In genomic region chr12:100716658-100716948, GRCh38 we compare ENCODE assay signal across 13 cellular contexts.
A peak's percentile ranks its signal among the peaks of the same experiment; 100 is the strongest.
DNase-seq lines count a peak whose midpoint lies in the region; ATAC-seq and TF ChIP-seq lines count a peak whose summit lies in the region.
"Had no signal": no experiment of that assay in that cellular context is flagged by ENCODE, and none has a peak within 500 bp of the region (broad histone marks: within the 10 kb centered on the region; RNA-seq: fewer than 3 reads in every experiment).

No MANE protein-coding gene starts in this region.

- H3K36me3 ChIP-seq in subcutaneous abdominal adipose tissue (ENCODE audit: control insufficient read depth in 5 of 5, insufficient read depth in 5 of 5, low read length in 5 of 5): no peaks in the 10 kb centered on the region
- H3K36me3 ChIP-seq: ascending aorta had no signal

- ATAC-seq in activated T-helper 17 cell treated with anti-CD3 and anti-CD28 coated beads, Interleukin-2, amount 50 U/mL, for 72 hours (replicated peaks): no peak

- no peak overlapping the region for H3K27ac ChIP-seq in subcutaneous abdominal adipose tissue (ENCODE audit: low read depth, low read length)
- H3K27ac ChIP-seq: 22Rv1, ascending aorta, PC-9 had no signal

- peaks cover 10 to 38% (median 13%) of the 10 kb centered on the region in 5 donors for H3K27me3 ChIP-seq in subcutaneous abdominal adipose tissue (ENCODE audit: control insufficient read depth in 5 of 5, insufficient read depth in 4 of 5, low read length in 5 of 5)
- H3K27me3 ChIP-seq: ascending aorta had no signal

- H3K9ac ChIP-seq in subcutaneous abdominal adipose tissue (ENCODE audit: low read length in 5 of 5): no peak overlapping the region

- peaks cover 0 to 14% (median 11%) of the 10 kb centered on the region in 5 donors for H3K4me1 ChIP-seq in subcutaneous abdominal adipose tissue (ENCODE audit: control insufficient read depth in 5 of 5, insufficient read depth in 5 of 5, low read length in 5 of 5)
- H3K4me1 ChIP-seq: ascending aorta had no signal

- peak overlapping the region; percentile 71 for H3K4me3 Mint-ChIP-seq in chondrocyte (ENCODE audit: unreplicated experiment)
- no peak overlapping the region for H3K4me3 Mint-ChIP-seq in activated T-helper 17 cell treated with anti-CD3 and anti-CD28 coated beads, Interleukin-2, amount 50 U/mL, for 72 hours
- H3K4me3 Mint-ChIP-seq: memory B cell had no signal

- peak; percentile 36 for DNase-seq in DMS 273 (lab: John Stamatoyannopoulos, UW; ENCODE audit: unreplicated experiment)
- DNase-seq in DMS 273 treated with DMSO at 0.1 percent for 48 hours (lab: John Stamatoyannopoulos, UW): no peak
- no peak for DNase-seq in chondrocyte (ENCODE audit: low spot score)
- peak; percentile 48 for DNase-seq in iPS-NIHi11 (ENCODE audit: low spot score)
- no peak for DNase-seq in HT-29 (ENCODE audit: low spot score)
- DNase-seq in NCI-H1092 (lab: John Stamatoyannopoulos, UW): no peak
- DNase-seq: PC-9 had no signal

- peaks cover 35% of the 10 kb centered on the region for H3K27me3 Mint-ChIP-seq in chondrocyte (ENCODE audit: low read depth)
- H3K27me3 Mint-ChIP-seq in activated T-helper 17 cell treated with anti-CD3 and anti-CD28 coated beads, Interleukin-2, amount 50 U/mL, for 72 hours: peaks cover 43% of the 10 kb centered on the region

- H3K36me3 Mint-ChIP-seq in chondrocyte (ENCODE audit: low read depth): no peaks in the 10 kb centered on the region
- H3K36me3 Mint-ChIP-seq in activated T-helper 17 cell treated with anti-CD3 and anti-CD28 coated beads, Interleukin-2, amount 50 U/mL, for 72 hours (ENCODE audit: low read depth): no peaks in the 10 kb centered on the region
- H3K36me3 Mint-ChIP-seq: memory B cell had no signal

- H3K4me1 Mint-ChIP-seq in chondrocyte (ENCODE audit: low read depth): peaks cover 9% of the 10 kb centered on the region
- no peaks in the 10 kb centered on the region for H3K4me1 Mint-ChIP-seq in activated T-helper 17 cell treated with anti-CD3 and anti-CD28 coated beads, Interleukin-2, amount 50 U/mL, for 72 hours
- H3K4me1 Mint-ChIP-seq: memory B cell had no signal

- no peak overlapping the region for H3K27ac Mint-ChIP-seq in chondrocyte (ENCODE audit: unreplicated experiment)
- H3K27ac Mint-ChIP-seq in activated T-helper 17 cell treated with anti-CD3 and anti-CD28 coated beads, Interleukin-2, amount 50 U/mL, for 72 hours: no peak overlapping the region
- H3K27ac Mint-ChIP-seq: memory B cell had no signal

- H3K9me3 Mint-ChIP-seq in chondrocyte (ENCODE audit: low read depth): no peaks in the 10 kb centered on the region
- no peaks in the 10 kb centered on the region for H3K9me3 Mint-ChIP-seq in activated T-helper 17 cell treated with anti-CD3 and anti-CD28 coated beads, Interleukin-2, amount 50 U/mL, for 72 hours
- H3K9me3 Mint-ChIP-seq: memory B cell had no signal

- no peak for TF ChIP-seq CTCF in chondrocyte (IDR thresholded peaks at IDR 0.05)

- no peaks in the 10 kb centered on the region for H3K9me3 ChIP-seq in subcutaneous abdominal adipose tissue (ENCODE audit: control insufficient read depth in 5 of 5, low read length in 5 of 5)
- H3K9me3 ChIP-seq: ascending aorta had no signal

- H3K4me3 ChIP-seq in subcutaneous abdominal adipose tissue (ENCODE audit: low read depth in 1 of 5, low read length in 5 of 5): peak overlapping the region in 4 of 5 donors; percentile 47 to 68 (median 56)
- H3K4me3 ChIP-seq: K562, PC-9 had no signal

Comparison
In these comparisons a context has a peak if more than half of its experiments do, and no peak if none do; other contexts are left out.
1. DNase-seq: peak in DMS 273 (single experiment) and iPS-NIHi11 (single experiment); none in DMS 273 treated with DMSO at 0.1 percent for 48 hours (single experiment), chondrocyte (single experiment), HT-29 (single experiment) and NCI-H1092 (single experiment).